8 cellular contexts compared by ENCODE assay signal in the genomic region with DNA sequence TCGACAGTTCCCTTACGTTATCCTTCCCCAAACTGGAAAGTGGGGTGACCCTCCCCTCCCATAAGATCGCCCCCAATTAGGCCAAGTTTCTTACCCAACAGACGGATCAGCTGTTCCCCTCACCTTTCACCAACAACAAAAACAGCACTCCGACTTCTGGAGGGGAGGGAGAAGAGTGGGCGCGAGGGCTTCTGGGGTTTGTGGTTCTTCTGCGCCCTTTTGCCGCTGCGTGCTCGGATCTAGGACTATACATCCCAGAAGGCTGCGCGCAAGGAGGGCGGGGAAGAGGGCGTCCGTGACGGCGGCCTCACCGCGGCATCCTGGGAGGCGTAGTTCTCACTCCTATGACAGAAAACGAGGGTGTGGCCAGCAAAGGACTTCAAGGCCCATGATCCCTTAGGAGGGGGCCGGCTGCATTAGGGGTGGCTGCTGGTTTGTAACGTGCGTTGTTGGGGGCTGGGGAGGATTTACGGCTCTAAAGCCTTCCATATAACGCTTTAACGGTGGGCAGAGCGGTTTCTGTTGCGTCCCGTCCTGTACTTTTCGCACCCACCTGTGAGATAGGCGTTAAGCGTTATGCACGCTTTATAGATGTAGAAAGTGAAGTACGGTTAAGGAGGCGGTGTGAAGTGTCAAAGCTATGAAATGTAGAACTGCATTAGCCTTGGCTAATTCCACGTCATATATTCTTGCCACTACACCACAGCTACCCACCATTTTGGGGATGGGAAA. TPM values are rescaled to one million over a fixed set of nuclear protein-coding genes. Genes with fewer than 3 reads are reported as not detected.
A peak's percentile ranks its signal among the peaks of the same experiment; 100 is the strongest.
DNase-seq lines count a peak whose midpoint lies in the region; ATAC-seq and TF ChIP-seq lines count a peak whose summit lies in the region.

A gene with protein sequence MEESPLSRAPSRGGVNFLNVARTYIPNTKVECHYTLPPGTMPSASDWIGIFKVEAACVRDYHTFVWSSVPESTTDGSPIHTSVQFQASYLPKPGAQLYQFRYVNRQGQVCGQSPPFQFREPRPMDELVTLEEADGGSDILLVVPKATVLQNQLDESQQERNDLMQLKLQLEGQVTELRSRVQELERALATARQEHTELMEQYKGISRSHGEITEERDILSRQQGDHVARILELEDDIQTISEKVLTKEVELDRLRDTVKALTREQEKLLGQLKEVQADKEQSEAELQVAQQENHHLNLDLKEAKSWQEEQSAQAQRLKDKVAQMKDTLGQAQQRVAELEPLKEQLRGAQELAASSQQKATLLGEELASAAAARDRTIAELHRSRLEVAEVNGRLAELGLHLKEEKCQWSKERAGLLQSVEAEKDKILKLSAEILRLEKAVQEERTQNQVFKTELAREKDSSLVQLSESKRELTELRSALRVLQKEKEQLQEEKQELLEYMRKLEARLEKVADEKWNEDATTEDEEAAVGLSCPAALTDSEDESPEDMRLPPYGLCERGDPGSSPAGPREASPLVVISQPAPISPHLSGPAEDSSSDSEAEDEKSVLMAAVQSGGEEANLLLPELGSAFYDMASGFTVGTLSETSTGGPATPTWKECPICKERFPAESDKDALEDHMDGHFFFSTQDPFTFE (minus strand): TSS at position 143 of the 732 bp plus-strand sequence. CDS start 2,210 bp downstream, outside the sequence.

- no peaks in the 10 kb centered on the region for H3K9me2 ChIP-seq in OCI-LY1 (ENCODE audit: low read depth, low read length)

- intact Hi-C loops in Calu3 (cut with micrococcal nuclease; ENCODE audit: unreplicated experiment): no loop called here

- in situ Hi-C loops in endometrial microvascular endothelial cells (cut with HindIII; ENCODE audit: inconsistent ontology term, low pct_unique_long_range_greater_than_20kb, low sequenced_read_pairs): no loop called here

- no peaks in the 10 kb centered on the region for H3F3A ChIP-seq in OCI-LY1 (ENCODE audit: insufficient read depth, low read length)

- peak; percentile 97 for DNase-seq in Calu3
- DNase-seq in activated CD8-positive, alpha-beta memory T cell treated with anti-CD3 and anti-CD28 coated beads, Interleukin-2, amount 50 U/mL, for 4 hours: peak; percentile 97
- peak; percentile 98 for DNase-seq in mesenteric fat pad (ENCODE audit: low spot score)
- DNase-seq in stimulated activated CD8-positive, alpha-beta memory T cell treated with anti-CD3 and anti-CD28 coated beads, Interleukin-15, amount 100 ng/mL, for 24 hours (ENCODE audit: low read depth): peak; percentile 77

- H3K9me3 Mint-ChIP-seq in Calu3 (ENCODE audit: low read depth, unreplicated experiment): no peaks in the 10 kb centered on the region

- peak within 1 kb of the TSS; percentile 97 for H2AFZ ChIP-seq in OCI-LY1 (ENCODE audit: low read length)

- under 1% methylated on average over 35 of the region's 38 CpGs for WGBS in HUES64

- no TSS peak for BruUV-seq in Calu3 (replicated peaks; lab: Mats Ljungman, UMichigan)

- H3K4me1 ChIP-seq in HUES64 (ENCODE audit: insufficient read depth, low read length) (peaks cover 8% of the 10 kb centered on the region; the same call in 1 of the 2 replicates), OCI-LY1 (ENCODE audit: insufficient read depth, low read length, severe bottlenecking) (peaks cover 21% of the 10 kb centered on the region)

- no peaks in the 10 kb centered on the region for H4K20me1 ChIP-seq in OCI-LY1 (ENCODE audit: insufficient read depth, low read length)

- no peaks in the 10 kb centered on the region for H3K27me3 Mint-ChIP-seq in Calu3 (ENCODE audit: unreplicated experiment)

- CTCF ChIA-PET in Calu3 (lab: Charles Lee): interaction anchor here (0.6 to 1.6 kb wide), 4 partner anchors 16 to 998 kb away, joined by 3 to 4 read pairs (median 3); no protein-coding TSS in a partner anchor

- TF ChIP-seq CTCF in Calu3 (IDR thresholded peaks at IDR 0.05; ENCODE audit: unreplicated experiment) (no peak), OCI-LY1 (IDR thresholded peaks at IDR 0.05; ENCODE audit: low read length) (no peak)

- peak within 1 kb of the TSS; percentile 57 for H3K27ac Mint-ChIP-seq in Calu3 (ENCODE audit: unreplicated experiment)

- peak; percentile 98 for ATAC-seq in GM21447 (IDR thresholded peaks at IDR 0.05; ENCODE audit: unreplicated experiment)

- H3K36me3 Mint-ChIP-seq in Calu3 (ENCODE audit: insufficient read depth, unreplicated experiment): peaks cover 16% of the 10 kb centered on the region

- H3K4me3 ChIP-seq in HUES64 (ENCODE audit: low read length) (peak within 1 kb of the TSS; percentile 80), OCI-LY1 (ENCODE audit: low read depth, low read length, poor library complexity, severe bottlenecking) (peak within 1 kb of the TSS; percentile 82)

- H3K79me2 ChIP-seq in OCI-LY1 (ENCODE audit: insufficient read depth, low read length): no peaks in the 10 kb centered on the region

- H3K4me1 Mint-ChIP-seq in Calu3 (ENCODE audit: low read depth, unreplicated experiment): peaks cover 10% of the 10 kb centered on the region

- peak within 1 kb of the TSS; percentile 45; the same call in 1 of the 2 replicates for H3K9ac ChIP-seq in HUES64 (ENCODE audit: low read depth, low read length)
- peak within 1 kb of the TSS; percentile 68 for H3K9ac ChIP-seq in OCI-LY1 (ENCODE audit: low read length)

- H3K9me3 ChIP-seq in HUES64 (ENCODE audit: insufficient read depth, low read depth, low read length): no peaks in the 10 kb centered on the region
- H3K9me3 ChIP-seq in OCI-LY1 (ENCODE audit: low read length): no peaks in the 10 kb centered on the region

- H3K4me3 Mint-ChIP-seq in Calu3 (ENCODE audit: low read depth, unreplicated experiment): peak within 1 kb of the TSS; percentile 92

- H3K27me3 ChIP-seq in HUES64 (ENCODE audit: insufficient read depth, low read length) (no peaks in the 10 kb centered on the region), OCI-LY1 (ENCODE audit: insufficient read depth, low read length) (no peaks in the 10 kb centered on the region)

- H3K4me2 ChIP-seq in OCI-LY1 (ENCODE audit: low read length): peak within 1 kb of the TSS; percentile 91

- H3K36me3 ChIP-seq in HUES64 (ENCODE audit: insufficient read depth, low read length) (no peaks in the 10 kb centered on the region), OCI-LY1 (ENCODE audit: insufficient read depth, low read length) (no peaks in the 10 kb centered on the region)

- H3K27ac ChIP-seq in HUES64 (ENCODE audit: low read depth, low read length) (peak within 1 kb of the TSS; percentile 55; the same call in 1 of the 2 replicates), OCI-LY1 (ENCODE audit: low read depth, low read length, poor library complexity, severe bottlenecking) (peak within 1 kb of the TSS; percentile 35)

RNA-seq across cellular contexts. Expression of the gene that starts here (rescaled TPM):
- total RNA-seq in Calu3 (2022): 42.1 and 44.4 TPM in 2 replicates
- polyA plus RNA-seq in HUES64 (2013, experiment 1 of 2): 12.8 TPM
- 20.5 TPM for polyA plus RNA-seq in HUES64 (2013, experiment 2 of 2)
- total RNA-seq in endometrial microvascular endothelial cells (ENCODE audit: inconsistent ontology term): 38.3 TPM
- 165 TPM for total RNA-seq in mesenteric fat pad

Comparison
In these comparisons a context has a peak if more than half of its experiments do, and no peak if none do; other contexts are left out.
1. Peak in every context shown above with its lines: DNase-seq, ATAC-seq, H3K4me3 ChIP-seq and H3K27ac ChIP-seq.